ENCODE assay signal across 9 cellular contexts in genomic region chr3:105822171-105823123, GRCh38. TPM values are rescaled to one million over a fixed set of nuclear protein-coding genes. Genes with fewer than 3 reads are reported as not detected.
DNase-seq lines count a peak whose midpoint lies in the region; ATAC-seq and TF ChIP-seq lines count a peak whose summit lies in the region.
"Had no signal": no experiment of that assay in that cellular context is flagged by ENCODE, and none has a peak within 500 bp of the region (broad histone marks: within the 10 kb centered on the region; RNA-seq: fewer than 3 reads in every experiment).

No MANE protein-coding gene starts in this region.

- H4K20me1 ChIP-seq in GM23248 (ENCODE audit: insufficient read depth): no peaks in the 10 kb centered on the region
- H4K20me1 ChIP-seq in H9 (ENCODE audit: control insufficient read depth, insufficient read depth, insufficient read length): no peaks in the 10 kb centered on the region

- no peak overlapping the region for H3K4me3 Mint-ChIP-seq in H9

- DNase-seq in GM23248 (no peak), SJSA1 (ENCODE audit: low read depth in 1 of 2, low spot score in 2 of 2) (peak in 1 of 2 experiments; percentile 33), Right ventricle myocardium superior (no peak), anterior cingulate cortex (lab: John Stamatoyannopoulos, UW) (no peak), NCI-H1436 treated with DMSO at 0.1 percent for 48 hours (lab: John Stamatoyannopoulos, UW) (no peak), H9 (no peak)
- DNase-seq: GDM1, SHP77 had no signal

- H3K79me2 ChIP-seq in GM23248 (ENCODE audit: insufficient read depth): peaks cover 96% of the 10 kb centered on the region
- H3K79me2 ChIP-seq in H9 (ENCODE audit: insufficient read depth, low read length): no peaks in the 10 kb centered on the region

- no peaks in the 10 kb centered on the region for H3K27me3 ChIP-seq in GM23248 (replicated peaks; ENCODE audit: insufficient read depth)
- H3K27me3 ChIP-seq in SJSA1 (replicated peaks): no peaks in the 10 kb centered on the region
- H3K27me3 ChIP-seq in skeletal muscle tissue (ENCODE audit: control insufficient read depth in 3 of 3, insufficient read depth in 3 of 3, low read length in 3 of 3): no peaks in the 10 kb centered on the region
- no peaks in the 10 kb centered on the region for H3K27me3 ChIP-seq in H9 (ENCODE audit: insufficient read depth, low read length)

- H3K9me3 ChIP-seq in GM23248 (ENCODE audit: low read depth) (no peaks in the 10 kb centered on the region), SJSA1 (replicated peaks) (no peaks in the 10 kb centered on the region), skeletal muscle tissue (ENCODE audit: control insufficient read depth in 3 of 3, low read length in 3 of 3) (no peaks in the 10 kb centered on the region), H9 (ENCODE audit: control insufficient read depth, low read depth, low read length) (no peaks in the 10 kb centered on the region)

- no peak overlapping the region for H4K91ac ChIP-seq in H9 (ENCODE audit: insufficient read length, low read depth, low read length)

- H3K27me3 Mint-ChIP-seq in H9 (ENCODE audit: low read depth): no peaks in the 10 kb centered on the region

- H3K36me3 ChIP-seq in GM23248 (ENCODE audit: low read depth) (peaks cover 10% of the 10 kb centered on the region; the same call in 1 of the 2 replicates), SJSA1 (no peaks in the 10 kb centered on the region), skeletal muscle tissue (ENCODE audit: control insufficient read depth in 3 of 3, insufficient read depth in 3 of 3, low read length in 3 of 3) (no peaks in the 10 kb centered on the region)

- intact Hi-C loops in Right ventricle myocardium superior (cut with DNase I): no loop called here

- peaks cover 12% of the 10 kb centered on the region in 2 experiments for H3K4me1 Mint-ChIP-seq in H9

- no peak overlapping the region for H3K4me3 ChIP-seq in GM23248
- H3K4me3 ChIP-seq in SJSA1: no peak overlapping the region
- no peak overlapping the region for H3K4me3 ChIP-seq in skeletal muscle tissue (ENCODE audit: low read length in 3 of 3)

- H2BK15ac ChIP-seq in H9 (ENCODE audit: low read depth, low read length): no peak overlapping the region

- peak; percentile 81 for ATAC-seq in Right ventricle myocardium superior (ENCODE audit: poor library complexity)

- H3K9me3 Mint-ChIP-seq in H9: no peaks in the 10 kb centered on the region

- peaks cover 60% of the 10 kb centered on the region for H3F3A ChIP-seq in GM23248 (ENCODE audit: insufficient read depth)

- H2BK5ac ChIP-seq in H9 (ENCODE audit: insufficient read length, low read length): no peak overlapping the region

- TF ChIP-seq CTCF in H9 (conservative IDR thresholded peaks at IDR 0.05): no peak

- no peaks in the 10 kb centered on the region for H3K9me2 ChIP-seq in GM23248 (ENCODE audit: insufficient read depth)

- peaks cover 10 to 16% (median 11%) of the 10 kb centered on the region in 3 experiments; a peak in 6 of 7 replicates for H3K36me3 Mint-ChIP-seq in H9 (ENCODE audit: insufficient read depth in 1 of 3, low read depth in 3 of 3)

- H3K27ac Mint-ChIP-seq in H9: peak overlapping the region in 1 of 3 experiments; percentile 55; a peak in 1 of 7 replicates

- no peak overlapping the region for H3K23ac ChIP-seq in H9 (ENCODE audit: insufficient read length, low read depth, low read length)

- H2AK5ac ChIP-seq in H9 (ENCODE audit: insufficient read length, low read length): no peak overlapping the region

- no peak overlapping the region for H3T11ph ChIP-seq in H9 (ENCODE audit: low read length)

- H3K4ac ChIP-seq in H9 (ENCODE audit: low read depth, low read length): no peak overlapping the region

- H2AFZ ChIP-seq in GM23248 (no peak overlapping the region), H9 (ENCODE audit: low read length) (no peak overlapping the region)

- peak overlapping the region; percentile 36 for H3K9ac ChIP-seq in GM23248
- H3K9ac ChIP-seq in skeletal muscle tissue (ENCODE audit: low read depth in 1 of 3, low read length in 3 of 3): no peak overlapping the region
- no peak overlapping the region for H3K9ac ChIP-seq in H9 (ENCODE audit: extremely low read depth, insufficient read length, low read length)

- no peak overlapping the region for H2BK120ac ChIP-seq in H9 (ENCODE audit: low read depth, low read length, poor library complexity, severe bottlenecking)

- in situ Hi-C loops in GM23248 (cut with MboI): no loop called here

- H2BK12ac ChIP-seq in H9 (ENCODE audit: insufficient read length, low read depth, low read length): no peak overlapping the region

- no peaks in the 10 kb centered on the region for H3K23me2 ChIP-seq in H9 (ENCODE audit: insufficient read length, low read depth, low read length, poor library complexity, severe bottlenecking)

- H4K8ac ChIP-seq in H9 (replicated peaks; ENCODE audit: insufficient read length, low read depth, low read length): no peak overlapping the region

- H3K27ac ChIP-seq in GM23248 (peak overlapping the region; percentile 94), SJSA1 (peak overlapping the region; percentile 65), skeletal muscle tissue (ENCODE audit: low read depth, low read length) (peak overlapping the region; percentile 3), H9 (ENCODE audit: insufficient read length, low read depth, low read length) (no peak overlapping the region)

- H3K4me1 ChIP-seq in GM23248 (ENCODE audit: insufficient read depth): peaks cover 57% of the 10 kb centered on the region
- H3K4me1 ChIP-seq in SJSA1 (replicated peaks): peaks cover 24% of the 10 kb centered on the region
- H3K4me1 ChIP-seq in skeletal muscle tissue (ENCODE audit: control insufficient read depth in 3 of 3, insufficient read depth in 3 of 3, low read length in 3 of 3): peaks cover 2 to 19% (median 8%) of the 10 kb centered on the region in 3 donors
- no peaks in the 10 kb centered on the region for H3K4me1 ChIP-seq in H9 (ENCODE audit: insufficient read depth, low read length)

- no peak overlapping the region for H4K5ac ChIP-seq in H9 (ENCODE audit: insufficient read length, low read depth, low read length)

- no peak overlapping the region for H2BK20ac ChIP-seq in H9 (ENCODE audit: low read depth, low read length, poor library complexity, severe bottlenecking)

- no peak overlapping the region for H3K18ac ChIP-seq in H9 (ENCODE audit: insufficient read length, low read depth, low read length)

- H3K79me1 ChIP-seq in H9 (ENCODE audit: insufficient read depth, low read depth, low read length, poor library complexity, severe bottlenecking): no peaks in the 10 kb centered on the region

- no peak overlapping the region for H3K14ac ChIP-seq in H9 (ENCODE audit: insufficient read depth, low read length)

- 96 to 100% methylated on average over 3 of the region's 3 CpGs for WGBS in GM23248 (ENCODE audit: low coverage in 1 of 2, low lambda C conversion rate in 2 of 2, missing lambda C conversion rate in 2 of 2), 2 experiments
- no CpG with 5 or more reads among the region's 3 CpGs for WGBS in H9 (ENCODE audit: extremely low coverage, insufficient read length, low lambda C conversion rate)

- no peak overlapping the region for H3K56ac ChIP-seq in H9 (ENCODE audit: insufficient read length, low read depth, low read length)

- peak overlapping the region; percentile 79 for H3K4me2 ChIP-seq in GM23248 (ENCODE audit: unreplicated experiment)
- H3K4me2 ChIP-seq in H9 (ENCODE audit: insufficient read depth, insufficient read length, low read length): no peak overlapping the region

RNA-seq across cellular contexts. Expression of gene CBLB, which starts 46.4 kb away (rescaled TPM):
- 36.6 and 60.7 TPM in 2 replicates for total RNA-seq in GM23248 (2014; rRNA removed; shearing (Covaris generic))
- 36.4 and 41.9 TPM in 2 replicates for polyA plus RNA-seq in GM23248 (2016; fragmentation: Nextera tagmentation; extraction: Ambion mirVana)
- total RNA-seq in SJSA1 (2014; rRNA removed; shearing (Covaris generic)): 2.7 and 5.0 TPM in 2 replicates
- total RNA-seq in Right ventricle myocardium superior: 56.7 TPM
- 19.8 TPM for total RNA-seq in skeletal muscle tissue
- 22.4 and 25.7 TPM in 2 replicates for total RNA-seq in H9 (2021)
